Comparison of ENCODE assay signal across 18 cellular contexts in the genomic region with DNA sequence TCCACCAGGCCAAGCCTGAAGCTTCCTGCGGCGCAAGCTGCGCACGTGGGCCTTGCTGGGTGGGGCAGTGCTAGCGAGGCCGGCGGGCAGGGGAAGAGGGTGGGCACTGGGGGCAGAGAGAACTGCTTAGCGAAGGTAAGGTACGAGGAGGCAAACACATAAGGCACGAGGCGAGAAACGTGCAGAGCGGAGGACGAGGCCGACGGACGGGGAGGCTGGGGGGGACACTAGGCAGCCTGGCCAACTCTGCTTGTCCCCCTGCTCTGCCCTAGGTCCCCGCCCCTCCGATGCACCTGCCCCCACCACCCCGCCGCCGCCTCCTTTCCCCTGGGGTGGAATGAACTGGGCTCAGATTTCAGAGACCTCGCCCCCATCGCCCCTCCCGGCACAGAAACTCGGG. TPM values are rescaled to one million over a fixed set of nuclear protein-coding genes. Genes with fewer than 3 reads are reported as not detected.
DNase-seq lines count a peak whose midpoint lies in the region; ATAC-seq, FAIRE-seq and TF ChIP-seq lines count a peak whose summit lies in the region.
"Had no signal": no experiment of that assay in that cellular context is flagged by ENCODE, and none has a peak within 500 bp of the region (broad histone marks: within the 10 kb centered on the region; RNA-seq: fewer than 3 reads in every experiment).

No MANE protein-coding gene starts in this region.

- peaks cover 49% of the 10 kb centered on the region for H3K36me3 Mint-ChIP-seq in activated CD8-positive, alpha-beta memory T cell treated with anti-CD3 and anti-CD28 coated beads, Interleukin-2, amount 10 ng/mL, durations not matched to agents 7 days and 5 days

- FAIRE-seq in H1 (lab: Jason Lieb, UNC) (no peak), small intestine (lab: Jason Lieb, UNC) (no peak)

- no peak overlapping the region for H4K91ac ChIP-seq in H1 (replicated peaks; ENCODE audit: insufficient read length, low read length)

- no peak for ATAC-seq in activated CD8-positive, alpha-beta memory T cell treated with anti-CD3 and anti-CD28 coated beads, Interleukin-2, amount 10 ng/mL, durations not matched to agents 7 days and 5 days
- no peak for ATAC-seq in esophagus mucosa

- H3K14ac ChIP-seq in H1 (ENCODE audit: insufficient read length), result no peak overlapping the region

- H4K8ac ChIP-seq in H1 (ENCODE audit: extremely low read depth, insufficient read depth, low read length), result no peak overlapping the region

- no peaks in the 10 kb centered on the region for H3K79me2 ChIP-seq in H1 (ENCODE audit: control insufficient read depth in 1 of 2, insufficient read depth in 2 of 2, low read length in 2 of 2)

- peaks cover 73% of the 10 kb centered on the region for H3K4me1 Mint-ChIP-seq in activated CD8-positive, alpha-beta memory T cell treated with anti-CD3 and anti-CD28 coated beads, Interleukin-2, amount 10 ng/mL, durations not matched to agents 7 days and 5 days

- no peak overlapping the region for H2BK120ac ChIP-seq in H1 (replicated peaks; ENCODE audit: low read depth, low read length)

- no peak for TF ChIP-seq CTCF in H1 (IDR thresholded peaks at IDR 0.05; ENCODE audit: control extremely low read depth in 1 of 3, insufficient read depth in 1 of 3, low read depth in 1 of 3, low read length in 3 of 3)

- H3K36me3 ChIP-seq in HUES64 (ENCODE audit: insufficient read depth, low read length), result no peaks in the 10 kb centered on the region
- no peaks in the 10 kb centered on the region for H3K36me3 ChIP-seq in H1 (ENCODE audit: control insufficient read depth in 2 of 4, insufficient read depth in 4 of 4, low read length in 3 of 4)
- H3K36me3 ChIP-seq in small intestine (ENCODE audit: control insufficient read depth in 2 of 2, insufficient read depth in 2 of 2, low read length in 2 of 2), result peaks cover 0 to 4% of the 10 kb centered on the region in 2 donors
- H3K36me3 ChIP-seq: heart left ventricle, neural progenitor cell, Peyer's patch, sigmoid colon had no signal

- no peak overlapping the region for H2BK15ac ChIP-seq in H1 (ENCODE audit: low read length)

- peaks cover 33% of the 10 kb centered on the region for H3K27me3 ChIP-seq in HUES64 (ENCODE audit: insufficient read depth, low read length)
- H3K27me3 ChIP-seq in H1 (replicated peaks in 1 of 4; ENCODE audit: control insufficient read depth in 3 of 4, extremely low read depth in 1 of 4, insufficient read depth in 3 of 4, low read length in 3 of 4), result peaks cover 0 to 14% (median 5%) of the 10 kb centered on the region in 4 experiments; a peak in 3 of 7 replicates
- H3K27me3 ChIP-seq in small intestine (ENCODE audit: control insufficient read depth in 2 of 2, insufficient read depth in 2 of 2, low read length in 2 of 2), result peaks cover 0 to 1% of the 10 kb centered on the region in 2 donors
- H3K27me3 ChIP-seq: Peyer's patch had no signal

- H3K18ac ChIP-seq in H1 (ENCODE audit: extremely low read depth, low read length), result no peak overlapping the region

- no peak for TF ChIP-seq EP300 in H1 (IDR thresholded peaks at IDR 0.05; ENCODE audit: borderline replicate concordance in 1 of 2, low read depth in 2 of 2, low read length in 2 of 2)

- H3K23me2 ChIP-seq in H1 (ENCODE audit: low read depth, low read length), result no peaks in the 10 kb centered on the region

- H3K4me1 ChIP-seq in HUES64 (ENCODE audit: insufficient read depth, low read length) (no peaks in the 10 kb centered on the region), H1 (replicated peaks in 1 of 4; ENCODE audit: control insufficient read depth in 3 of 4, insufficient read depth in 4 of 4, low read length in 3 of 4) (no peaks in the 10 kb centered on the region; a peak in 1 of 7 replicates), small intestine (ENCODE audit: control insufficient read depth in 2 of 2, insufficient read depth in 1 of 2, low read depth in 1 of 2, low read length in 1 of 2) (peaks cover 0 to 2% of the 10 kb centered on the region in 2 donors)
- H3K4me1 ChIP-seq: Caco-2, neural progenitor cell, Peyer's patch, sigmoid colon had no signal

- POLR2A ChIA-PET in H1 (lab: Charles Lee; ENCODE audit: partially characterized antibody), result interaction anchor here (0.6 kb wide), 1 partner anchor 360 kb away, joined by 3 read pairs; no protein-coding TSS in a partner anchor

- no peak overlapping the region for H3K23ac ChIP-seq in H1 (ENCODE audit: insufficient read length)

- H3K4me3 Mint-ChIP-seq in activated CD8-positive, alpha-beta memory T cell treated with anti-CD3 and anti-CD28 coated beads, Interleukin-2, amount 10 ng/mL, durations not matched to agents 7 days and 5 days, result peak overlapping the region; percentile 90

- no peaks in the 10 kb centered on the region for H3K9me3 ChIP-seq in HUES64 (ENCODE audit: insufficient read depth, low read depth, low read length)
- H3K9me3 ChIP-seq in H1 (ENCODE audit: insufficient read depth in 2 of 2, low read depth in 1 of 2, low read length in 1 of 2), result no peaks in the 10 kb centered on the region
- H3K9me3 ChIP-seq in small intestine (ENCODE audit: control insufficient read depth, low read depth), result no peaks in the 10 kb centered on the region
- H3K9me3 ChIP-seq: Caco-2, heart left ventricle, Peyer's patch, sigmoid colon had no signal

- no peaks in the 10 kb centered on the region for H3K79me1 ChIP-seq in H1 (ENCODE audit: low read depth, low read length)

- H3K4me2 ChIP-seq in H1 (ENCODE audit: insufficient read depth in 1 of 2, low read depth in 2 of 2, low read length in 2 of 2), result peak overlapping the region; percentile 33 to 47; a peak in 3 of 4 replicates
- H3K4me2 ChIP-seq: neural progenitor cell had no signal

- no peak overlapping the region for H4K5ac ChIP-seq in H1 (ENCODE audit: insufficient read length, low read depth, low read length)

- DNase-seq in activated CD8-positive, alpha-beta memory T cell treated with anti-CD3 and anti-CD28 coated beads, Interleukin-2, amount 10 ng/mL, durations not matched to agents 7 days and 5 days, result no peak
- DNase-seq in activated CD8-positive, alpha-beta memory T cell treated with anti-CD3 and anti-CD28 coated beads, Interleukin-2, amount 50 U/mL, for 48 hours, result no peak
- DNase-seq in H1 (ENCODE audit: low read depth in 1 of 2, low spot score in 2 of 2) (no peak), small intestine (no peak), NCI-H2107 (lab: John Stamatoyannopoulos, UW) (no peak), RPMI8226 (no peak)
- DNase-seq: Caco-2, NCI-H187 treated with DMSO at 0.1 percent for 48 hours, NCI-H524 had no signal

- no peak overlapping the region for H2BK5ac ChIP-seq in H1 (ENCODE audit: low read depth, low read length)

- TF ChIP-seq POLR2A in H1 (IDR thresholded peaks at IDR 0.05; ENCODE audit: control extremely low read depth in 1 of 2, low read depth in 2 of 2, low read length in 2 of 2), result no peak

- H2BK12ac ChIP-seq in H1 (ENCODE audit: low read depth, low read length), result no peak overlapping the region

- H3K9me3 Mint-ChIP-seq in activated CD8-positive, alpha-beta memory T cell treated with anti-CD3 and anti-CD28 coated beads, Interleukin-2, amount 10 ng/mL, durations not matched to agents 7 days and 5 days (ENCODE audit: low read depth), result no peaks in the 10 kb centered on the region
- H3K9me3 Mint-ChIP-seq: neural progenitor cell had no signal

- CTCF ChIA-PET in activated CD8-positive, alpha-beta memory T cell treated with anti-CD3 and anti-CD28 coated beads, Interleukin-2, amount 10 ng/mL, durations not matched to agents 7 days and 5 days (lab: Charles Lee), result interaction anchor here (1.0 kb wide), 1 partner anchor 27 kb away, joined by 3 read pairs; no protein-coding TSS in a partner anchor
- CTCF ChIA-PET in H1 (lab: Charles Lee; ENCODE audit: partially characterized antibody), result no interaction called here

- H2BK20ac ChIP-seq in H1 (ENCODE audit: low read length), result no peak overlapping the region

- H4K20me1 ChIP-seq in H1 (replicated peaks in 1 of 2; ENCODE audit: control insufficient read depth in 1 of 2, insufficient read depth in 2 of 2, low read length in 2 of 2), result no peaks in the 10 kb centered on the region

- peaks cover 12% of the 10 kb centered on the region for H3K27me3 Mint-ChIP-seq in activated CD8-positive, alpha-beta memory T cell treated with anti-CD3 and anti-CD28 coated beads, Interleukin-2, amount 10 ng/mL, durations not matched to agents 7 days and 5 days

- H3K56ac ChIP-seq in H1 (replicated peaks; ENCODE audit: insufficient read length, low read depth, low read length), result no peak overlapping the region

- peak overlapping the region; percentile 89 for H3K27ac Mint-ChIP-seq in activated CD8-positive, alpha-beta memory T cell treated with anti-CD3 and anti-CD28 coated beads, Interleukin-2, amount 10 ng/mL, durations not matched to agents 7 days and 5 days
- H3K27ac Mint-ChIP-seq: neural progenitor cell had no signal

- H3K4ac ChIP-seq in H1 (replicated peaks; ENCODE audit: insufficient read length, low read depth, low read length), result no peak overlapping the region

- H3K4me3 ChIP-seq in HUES64 (ENCODE audit: low read length) (peak overlapping the region; percentile 61), H1 (ENCODE audit: extremely low read depth in 1 of 4, insufficient read depth in 2 of 4, low read depth in 3 of 4, low read length in 4 of 4) (peak overlapping the region in 1 of 4 experiments; percentile 37; a peak in 1 of 8 replicates), small intestine (ENCODE audit: low read depth in 1 of 2, low read length in 2 of 2) (peak overlapping the region; percentile 50 to 84)
- H3K4me3 ChIP-seq: neural progenitor cell, Peyer's patch, sigmoid colon had no signal

- TF ChIP-seq RAD21 in H1 (IDR thresholded peaks at IDR 0.05 in 1 of 2, conservative IDR thresholded peaks at IDR 0.05 in 1 of 2; ENCODE audit: low read depth in 2 of 2, low read length in 2 of 2), result no peak

- 59% methylated on average over 23 of the region's 26 CpGs for WGBS in HUES64
- WGBS in H1 (ENCODE audit: extremely low coverage in 1 of 2, insufficient coverage in 1 of 2, insufficient read length in 1 of 2, insufficient replicate concordance in 2 of 2, low coverage in 1 of 2, low lambda C conversion rate in 2 of 2, missing lambda C conversion rate in 1 of 2), 2 experiments, result 48% methylated on average over 6 of the region's 26 CpGs; no CpG with 5 or more reads in 1 of the 2 experiments
- WGBS in small intestine, 3 donors, result 34 to 36% (median 34%) methylated on average over 16 to 26 of the region's 26 CpGs

- no peak overlapping the region for H2AK5ac ChIP-seq in H1 (ENCODE audit: low read depth, low read length)

- H3K9ac ChIP-seq in HUES64 (ENCODE audit: low read depth, low read length) (no peak overlapping the region), H1 (replicated peaks in 1 of 4; ENCODE audit: extremely low read depth in 1 of 4, low read depth in 3 of 4, low read length in 3 of 4) (no peak overlapping the region)
- H3K9ac ChIP-seq: neural progenitor cell had no signal

- H2AFZ ChIP-seq in H1 (ENCODE audit: low read length), result no peak overlapping the region
- H2AFZ ChIP-seq: neural progenitor cell had no signal

- no peak overlapping the region for H3K27ac ChIP-seq in HUES64 (ENCODE audit: low read depth, low read length)
- no peak overlapping the region for H3K27ac ChIP-seq in H1 (ENCODE audit: low read depth, low read length)
- no peak overlapping the region for H3K27ac ChIP-seq in small intestine (ENCODE audit: low read depth in 1 of 2, low read length in 1 of 2)
- H3K27ac ChIP-seq: epithelial cell of prostate, neural progenitor cell, Peyer's patch, sigmoid colon had no signal

RNA-seq across cellular contexts. Expression of a gene that starts 2.1 kb away (rescaled TPM):
- total RNA-seq in activated CD8-positive, alpha-beta memory T cell treated with anti-CD3 and anti-CD28 coated beads, Interleukin-2, amount 10 ng/mL, durations not matched to agents 7 days and 5 days, result 10 to 100 TPM; 72.9 to 89.8 TPM
- polyA plus RNA-seq in HUES64 (2013, experiment 1 of 2), result 18.5 TPM
- polyA plus RNA-seq in HUES64 (2013, experiment 2 of 2), result 26.3 TPM
- 1.2 and 1.4 TPM in 2 replicates for total RNA-seq in H1 (2021; fragmentation: NEBNext Ultra II Directional; extraction: Animal tissue kit (Norgen Biotek cat#: 25700))
- 5.2 and 5.5 TPM in 2 replicates for polyA plus RNA-seq in H1 (2011; rRNA removed)
- 3.2 TPM for polyA plus RNA-seq in H1 (2011; cell fraction: cytosol; rRNA removed)
- 3.9 TPM for polyA plus RNA-seq in H1 (2011; cell fraction: nucleus; rRNA removed)
- 0.30 to 3.8 TPM (median 2.3 TPM) in 4 replicates for polyA plus RNA-seq in H1 (2012, experiment 1 of 2)
- polyA plus RNA-seq in H1 (2012, experiment 2 of 2), result 1.2 TPM
- polyA plus RNA-seq in H1 (2013, experiment 1 of 2), result 2.0 TPM
- polyA plus RNA-seq in H1 (2013, experiment 2 of 2), result 1.9 TPM
- 1.4 and 1.5 TPM in 2 replicates for polyA minus RNA-seq in H1 (2011; rRNA and poly(A)+ RNA removed)
- polyA minus RNA-seq in H1 (2011; cell fraction: cytosol; rRNA and poly(A)+ RNA removed), result 4.3 TPM
- 0.70 TPM for polyA minus RNA-seq in H1 (2011; cell fraction: nucleus; rRNA and poly(A)+ RNA removed)
- polyA plus RNA-seq in small intestine, result 100 to 1,000 TPM in 1 of 3 donors, 10 to 100 TPM in 2; 83.4 to 181 (median 88.1) TPM
- total RNA-seq in esophagus mucosa, result 1.1 TPM
- total RNA-seq: A673, Caco-2, chondrocyte had no signal

RNA-seq across cellular contexts. Expression of a gene that starts 27.1 kb away (rescaled TPM):
- total RNA-seq in activated CD8-positive, alpha-beta memory T cell treated with anti-CD3 and anti-CD28 coated beads, Interleukin-2, amount 10 ng/mL, durations not matched to agents 7 days and 5 days, result 100 to 1,000 TPM in 1 of 2 experiments, 10 to 100 TPM in 1; 74.4 to 143 TPM
- 0.50 TPM for polyA plus RNA-seq in HUES64 (2013, experiment 1 of 2)
- 0.63 TPM for polyA plus RNA-seq in HUES64 (2013, experiment 2 of 2)
- total RNA-seq in H1 (2021; fragmentation: NEBNext Ultra II Directional; extraction: Animal tissue kit (Norgen Biotek cat#: 25700)), result not detected in 2 replicates
- polyA plus RNA-seq in H1 (2011; rRNA removed) (0.12 TPM in 1 of 2 replicates, not detected in the other), small intestine (10 to 100 TPM in 2 of 3 donors, 1 to 10 TPM in 1; 6.5 to 31.9 (median 31.1) TPM)
- polyA plus RNA-seq in H1 (2011; cell fraction: cytosol; rRNA removed), result not detected
- polyA plus RNA-seq in H1 (2011; cell fraction: nucleus; rRNA removed), result not detected
- 0.10 TPM in 1 of 4 replicates, not detected in the others for polyA plus RNA-seq in H1 (2012, experiment 1 of 2)
- not detected for polyA plus RNA-seq in H1 (2012, experiment 2 of 2)
- not detected for polyA plus RNA-seq in H1 (2013, experiment 1 of 2)
- not detected for polyA plus RNA-seq in H1 (2013, experiment 2 of 2)
- 0.13 TPM in 1 of 2 replicates, not detected in the other for polyA minus RNA-seq in H1 (2011; rRNA and poly(A)+ RNA removed)
- polyA minus RNA-seq in H1 (2011; cell fraction: cytosol; rRNA and poly(A)+ RNA removed), result not detected
- polyA minus RNA-seq in H1 (2011; cell fraction: nucleus; rRNA and poly(A)+ RNA removed), result not detected
- 3.9 TPM for total RNA-seq in esophagus mucosa
- total RNA-seq: A673, Caco-2, chondrocyte had no signal

Comparison
In these comparisons a context has a peak if more than half of its experiments do, and no peak if none do; other contexts are left out.
1. RNA of a gene that starts 2.1 kb away (total RNA-seq): 72.9 to 89.8 TPM in activated CD8-positive, alpha-beta memory T cell treated with anti-CD3 and anti-CD28 coated beads, Interleukin-2, amount 10 ng/mL, durations not matched to agents 7 days and 5 days; 1.2 to 1.4 TPM in H1 and 1.1 TPM in esophagus mucosa (single experiment); every median in the first group is over 10 times any median in the second.
2. RNA of a gene that starts 27.1 kb away (total RNA-seq): 74.4 to 143 TPM in activated CD8-positive, alpha-beta memory T cell treated with anti-CD3 and anti-CD28 coated beads, Interleukin-2, amount 10 ng/mL, durations not matched to agents 7 days and 5 days; 3.9 TPM in esophagus mucosa (single experiment) and not detected in H1; every median in the first group is over 10 times any median in the second.